16 cellular contexts compared by ENCODE assay signal in genomic region chr2:119638891-119639539, GRCh38. TPM values are rescaled to one million over a fixed set of nuclear protein-coding genes. Genes with fewer than 3 reads are reported as not detected.
DNase-seq lines count a peak whose midpoint lies in the region; ATAC-seq and TF ChIP-seq lines count a peak whose summit lies in the region.
"Had no signal": no experiment of that assay in that cellular context is flagged by ENCODE, and none has a peak within 500 bp of the region (broad histone marks: within the 10 kb centered on the region; RNA-seq: fewer than 3 reads in every experiment).

No MANE protein-coding gene starts in this region.

- ATAC-seq in HG03025 (IDR thresholded peaks at IDR 0.05; ENCODE audit: low FRiP score, unreplicated experiment), result no peak
- no peak for ATAC-seq in HG03175 (IDR thresholded peaks at IDR 0.05; ENCODE audit: unreplicated experiment)
- ATAC-seq: GM12878, T-helper 17 cell had no signal

- H3K9me3 Mint-ChIP-seq in glutamatergic neuron (ENCODE audit: unreplicated experiment), result peaks cover 3% of the 10 kb centered on the region
- H3K9me3 Mint-ChIP-seq: activated naive CD4-positive, alpha-beta T cell treated with anti-CD3 and anti-CD28 coated beads, Interleukin-2, amount 50 U/mL, for 24 hours; central memory CD8-positive, alpha-beta T cell had no signal

- peak overlapping the region; percentile 59 for H3K27ac Mint-ChIP-seq in glutamatergic neuron (ENCODE audit: unreplicated experiment)
- H3K27ac Mint-ChIP-seq: activated naive CD4-positive, alpha-beta T cell treated with anti-CD3 and anti-CD28 coated beads, Interleukin-2, amount 50 U/mL, for 24 hours; progenitor cell of endocrine pancreas; T-helper 17 cell had no signal

- H3K36me3 ChIP-seq in HEK293 (ENCODE audit: control insufficient read depth in 2 of 2, insufficient read depth in 1 of 2, low read length in 2 of 2) (no peaks in the 10 kb centered on the region), neuron (ENCODE audit: insufficient read depth, low read length) (no peaks in the 10 kb centered on the region)
- H3K36me3 ChIP-seq: BLaER1 treated with 17β-estradiol and CSF1 and Interleukin-3, amounts not matched to agents 10 nM and 100 nM had no signal

- H3K4me3 Mint-ChIP-seq in glutamatergic neuron (ENCODE audit: unreplicated experiment), result peak overlapping the region; percentile 36
- H3K4me3 Mint-ChIP-seq: activated naive CD4-positive, alpha-beta T cell treated with anti-CD3 and anti-CD28 coated beads, Interleukin-2, amount 50 U/mL, for 24 hours; central memory CD8-positive, alpha-beta T cell; T-helper 17 cell had no signal

- peaks cover 20% of the 10 kb centered on the region for H3K4me1 Mint-ChIP-seq in glutamatergic neuron (ENCODE audit: low read depth, unreplicated experiment)
- H3K4me1 Mint-ChIP-seq: activated naive CD4-positive, alpha-beta T cell treated with anti-CD3 and anti-CD28 coated beads, Interleukin-2, amount 50 U/mL, for 24 hours; central memory CD8-positive, alpha-beta T cell had no signal

- POLR2A ChIA-PET in HEK293 (lab: Yijun Ruan, JAX), result no interaction called here

- no peaks in the 10 kb centered on the region for H3K9me3 ChIP-seq in HEK293 (ENCODE audit: control insufficient read depth, insufficient read depth, low read depth, low read length)
- H3K9me3 ChIP-seq in neuron (ENCODE audit: low read length), result no peaks in the 10 kb centered on the region

- CTCF ChIA-PET in HEK293 (lab: Yijun Ruan, JAX), result interaction anchor here (1.2 to 5.0 kb wide), 2 partner anchors 22 to 24 kb away, joined by 3 to 39 read pairs; no protein-coding TSS in a partner anchor

- no peak overlapping the region for H2AFZ ChIP-seq in neuron (ENCODE audit: low read depth, low read length)

- TF ChIP-seq CTCF in HEK293 (tag by site-specific recombination; IDR thresholded peaks at IDR 0.05) (no peak), glutamatergic neuron (IDR thresholded peaks at IDR 0.05; ENCODE audit: partially characterized antibody, unreplicated experiment) (no peak)

- no peak overlapping the region for H3K27ac ChIP-seq in HEK293 (ENCODE audit: extremely low read depth, low read depth, low read length)
- H3K27ac ChIP-seq: BLaER1 treated with 17β-estradiol and CSF1 and Interleukin-3, amounts not matched to agents 10 nM and 100 nM; KMS-11 had no signal

- DNase-seq in NCI-H345 treated with DMSO at 0.1 percent for 48 hours (lab: John Stamatoyannopoulos, UW; ENCODE audit: unreplicated experiment), result peak; percentile 43
- peak; percentile 55 for DNase-seq in glutamatergic neuron
- DNase-seq in NCI-H2081 treated with DMSO at 0.1 percent for 48 hours (lab: John Stamatoyannopoulos, UW), result no peak
- no peak for DNase-seq in NK-92 (lab: John Stamatoyannopoulos, UW; ENCODE audit: unreplicated experiment)
- DNase-seq: NCI-H187, T-helper 17 cell had no signal

- H3K4me3 ChIP-seq in HEK293 (ENCODE audit: low read depth, low read length) (no peak overlapping the region), neuron (ENCODE audit: low read length) (peak overlapping the region; percentile 17)
- H3K4me3 ChIP-seq: BLaER1 treated with 17β-estradiol and CSF1 and Interleukin-3, amounts not matched to agents 10 nM and 100 nM; GM12878 had no signal

- H3K4me1 ChIP-seq in HEK293 (ENCODE audit: control insufficient read depth, insufficient read depth, low read length) (no peaks in the 10 kb centered on the region), neuron (ENCODE audit: insufficient read depth, low read length) (peaks cover 19% of the 10 kb centered on the region)
- H3K4me1 ChIP-seq: BLaER1 treated with 17β-estradiol and CSF1 and Interleukin-3, amounts not matched to agents 10 nM and 100 nM had no signal

- peaks cover 6% of the 10 kb centered on the region for H3K27me3 Mint-ChIP-seq in glutamatergic neuron (ENCODE audit: unreplicated experiment)
- H3K27me3 Mint-ChIP-seq: activated naive CD4-positive, alpha-beta T cell treated with anti-CD3 and anti-CD28 coated beads, Interleukin-2, amount 50 U/mL, for 24 hours had no signal

- H3K36me3 Mint-ChIP-seq in glutamatergic neuron (ENCODE audit: unreplicated experiment), result no peaks in the 10 kb centered on the region
- H3K36me3 Mint-ChIP-seq: activated naive CD4-positive, alpha-beta T cell treated with anti-CD3 and anti-CD28 coated beads, Interleukin-2, amount 50 U/mL, for 24 hours had no signal

- no peaks in the 10 kb centered on the region for H3K27me3 ChIP-seq in neuron (ENCODE audit: insufficient read depth, low read length)
- H3K27me3 ChIP-seq: BLaER1 treated with 17β-estradiol and CSF1 and Interleukin-3, amounts not matched to agents 10 nM and 100 nM had no signal

TF ChIP-seq in HEK293, 187 proteins besides CTCF, POLR2A, EP300 and RAD21:
- TF ChIP-seq ZNF701 (tag by site-specific recombination; IDR thresholded peaks at IDR 0.05) (no peak), ZNF10 (tag by site-specific recombination; IDR thresholded peaks at IDR 0.05) (no peak), ZNF292 (tag by site-specific recombination; IDR thresholded peaks at IDR 0.05; ENCODE audit: borderline replicate concordance, low read depth) (no peak), KLF16 (tag by site-specific recombination; IDR thresholded peaks at IDR 0.05) (no peak), ZNF571 (tag by site-specific recombination; IDR thresholded peaks at IDR 0.05) (no peak), ZNF335 (tag by site-specific recombination; conservative IDR thresholded peaks at IDR 0.05) (no peak), ZIC2 (tag by site-specific recombination; IDR thresholded peaks at IDR 0.05) (peak; percentile 91), ZNF248 (tag by site-specific recombination; IDR thresholded peaks at IDR 0.05) (no peak), GLIS1 (tag by site-specific recombination; IDR thresholded peaks at IDR 0.05) (peak; percentile 29; the same call in 1 of the 2 replicates), ZNF19 (tag by site-specific recombination; IDR thresholded peaks at IDR 0.05; ENCODE audit: low read depth) (no peak), ZBTB10 (tag by site-specific recombination; IDR thresholded peaks at IDR 0.05) (no peak)

RNA-seq across cellular contexts. Expression of gene TMEM177, which starts 40.0 kb away (rescaled TPM):
- total RNA-seq in glutamatergic neuron (ENCODE audit: unreplicated experiment), result 21.1 TPM

Comparison
In these comparisons a context has a peak if more than half of its experiments do, and no peak if none do; other contexts are left out.
1. DNase-seq: peak in NCI-H345 treated with DMSO at 0.1 percent for 48 hours (single experiment) and glutamatergic neuron (single experiment); none in NCI-H2081 treated with DMSO at 0.1 percent for 48 hours (single experiment) and NK-92 (single experiment).